1 cellular context compared by ENCODE assay signal in genomic region chr3:170364965-170365364, GRCh38.
A peak's percentile ranks its signal among the peaks of the same experiment; 100 is the strongest.
TF ChIP-seq lines count a peak whose summit lies in the region.

No MANE protein-coding gene starts in this region.

TF ChIP-seq in endothelial cell of umbilical vein, 7 proteins besides CTCF, POLR2A, EP300 and RAD21:
- TF ChIP-seq MAX (IDR thresholded peaks at IDR 0.05; ENCODE audit: insufficient read depth, insufficient read length) = no peak
- TF ChIP-seq FOS (IDR thresholded peaks at IDR 0.05; ENCODE audit: borderline replicate concordance, insufficient read depth, low read length) = peak; percentile 37
TF ChIP-seq in endothelial cell of umbilical vein: peak in this region for 1.
